1 cellular context compared by ENCODE assay signal in genomic region chr16:2482181-2483107, GRCh38.
TF ChIP-seq lines count a peak whose summit lies in the region.

No MANE protein-coding gene starts in this region.

TF ChIP-seq in WTC11, 78 proteins besides CTCF, POLR2A, EP300 and RAD21 (continued from another document):
- TF ChIP-seq ARID4B (CRISPR knock-in tag; IDR thresholded peaks at IDR 0.05; ENCODE audit: borderline replicate concordance) (no peak), JUN (CRISPR knock-in tag; IDR thresholded peaks at IDR 0.05) (no peak), NR1H2 (CRISPR knock-in tag; IDR thresholded peaks at IDR 0.05) (no peak), PREB (CRISPR knock-in tag; IDR thresholded peaks at IDR 0.05; ENCODE audit: borderline replicate concordance) (no peak), MYBL2 (CRISPR knock-in tag; IDR thresholded peaks at IDR 0.05) (no peak), FOXP4 (CRISPR knock-in tag; IDR thresholded peaks at IDR 0.05) (no peak)
